Comparison of ENCODE assay signal across 9 cellular contexts in the genomic region with DNA sequence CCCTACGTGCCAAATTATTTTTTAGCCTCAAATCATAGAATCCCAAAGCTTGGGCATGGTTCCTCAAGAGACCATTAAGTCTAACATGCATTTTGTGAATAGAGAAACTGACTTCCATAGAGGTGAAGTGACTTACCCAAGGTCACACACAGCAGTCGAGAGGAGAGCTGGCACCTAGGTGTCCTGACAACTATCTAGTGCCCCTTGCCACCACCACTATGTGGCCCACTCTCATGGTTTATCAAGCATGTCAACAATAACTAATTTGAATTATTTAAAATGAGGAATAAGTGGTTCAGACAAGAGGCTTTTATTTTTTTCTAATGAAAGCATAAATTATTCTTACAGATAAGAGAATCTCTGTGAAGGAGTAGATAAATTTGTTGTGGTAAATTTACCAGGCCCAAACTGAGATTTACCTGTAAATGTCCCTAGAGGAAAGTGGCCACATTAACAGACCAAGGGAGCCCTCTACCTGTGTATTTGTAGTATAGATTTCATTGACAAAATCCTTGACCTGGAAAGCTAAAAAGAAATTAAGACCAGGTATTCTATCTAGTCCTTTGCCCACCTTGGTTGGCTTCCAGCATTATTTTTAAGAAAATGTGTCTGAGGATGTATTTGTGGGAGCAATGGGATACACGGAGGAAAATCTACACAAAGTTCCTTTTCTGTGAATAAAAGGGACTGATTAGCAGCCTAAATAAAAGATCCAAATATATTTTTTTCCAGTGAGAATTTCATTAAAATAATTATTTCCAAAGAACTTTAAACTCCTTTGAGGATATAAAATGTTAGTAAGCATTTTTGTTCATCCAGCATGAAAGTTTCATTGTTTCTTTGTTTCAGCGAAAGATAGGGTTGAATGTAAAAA. TPM values are rescaled to one million over a fixed set of nuclear protein-coding genes. Genes with fewer than 3 reads are reported as not detected.
DNase-seq lines count a peak whose midpoint lies in the region; ATAC-seq, FAIRE-seq and TF ChIP-seq lines count a peak whose summit lies in the region.
"Had no signal": no experiment of that assay in that cellular context is flagged by ENCODE, and none has a peak within 500 bp of the region (broad histone marks: within the 10 kb centered on the region; RNA-seq: fewer than 3 reads in every experiment).

No MANE protein-coding gene starts in this region.

- peak in 2 of 7 experiments; percentile 16 to 22 for DNase-seq in CD8-positive, alpha-beta T cell
- DNase-seq in GM18507 (ENCODE audit: extremely low spot score, insufficient read length, low read depth) (no peak), Panc1 (ENCODE audit: low read depth, low spot score) (peak; percentile 10), endodermal cell (no peak), neural progenitor cell (ENCODE audit: low spot score) (peak; percentile 57), putamen (ENCODE audit: low spot score) (no peak)
- DNase-seq in stimulated activated CD4-positive, alpha-beta T cell treated with anti-CD3 and anti-CD28 coated beads, Interleukin-4, amount 100 ng/mL, for 4 hours = no peak

- ATAC-seq in CD8-positive, alpha-beta T cell = peak; percentile 51
- ATAC-seq in Panc1 = peak; percentile 93
- ATAC-seq in GM21360 (IDR thresholded peaks at IDR 0.05; ENCODE audit: unreplicated experiment) = no peak

- no peak overlapping the region for H3K27ac Mint-ChIP-seq in CD8-positive, alpha-beta T cell
- no peak overlapping the region for H3K27ac Mint-ChIP-seq in endodermal cell
- H3K27ac Mint-ChIP-seq in neural progenitor cell = no peak overlapping the region

- H3K79me2 ChIP-seq in neural progenitor cell (ENCODE audit: low read depth) = no peaks in the 10 kb centered on the region

- H3K4me1 ChIP-seq in CD8-positive, alpha-beta T cell (ENCODE audit: insufficient read depth, low read length) = no peaks in the 10 kb centered on the region
- H3K4me1 ChIP-seq in Panc1 (ENCODE audit: control insufficient read depth, insufficient read depth, low read length) (peaks cover 15% of the 10 kb centered on the region), endodermal cell (ENCODE audit: control insufficient read depth, insufficient read depth, low read length) (no peaks in the 10 kb centered on the region), neural progenitor cell (peaks cover 13% of the 10 kb centered on the region)

- BruUV-seq in Panc1 (replicated peaks; lab: Mats Ljungman, UMichigan) = no TSS peak

- intact Hi-C loops in CD8-positive, alpha-beta T cell (cut with DNase I, micrococcal nuclease) = loop anchor here (1.0 to 5.0 kb wide), 4 partner anchors 63 to 357 kb away; no protein-coding TSS in a partner anchor
- intact Hi-C loops in Panc1 (cut with micrococcal nuclease; ENCODE audit: unreplicated experiment) = loop anchor here (5.0 to 10.0 kb wide), 2 partner anchors 109 to 356 kb away; no protein-coding TSS in a partner anchor

- no peaks in the 10 kb centered on the region for H3K4me1 Mint-ChIP-seq in CD8-positive, alpha-beta T cell (ENCODE audit: low read depth)
- H3K4me1 Mint-ChIP-seq in endodermal cell (no peaks in the 10 kb centered on the region), neural progenitor cell (peaks cover 19% of the 10 kb centered on the region)

- no peaks in the 10 kb centered on the region for H3K9me3 ChIP-seq in CD8-positive, alpha-beta T cell (ENCODE audit: low read length)
- H3K9me3 ChIP-seq in Panc1 (ENCODE audit: control insufficient read depth, insufficient read depth, low read depth, low read length) (no peaks in the 10 kb centered on the region), endodermal cell (ENCODE audit: control insufficient read depth, low read length) (no peaks in the 10 kb centered on the region), neural progenitor cell (ENCODE audit: low read depth) (no peaks in the 10 kb centered on the region)

- in situ Hi-C loops in Panc1 (cut with HindIII; ENCODE audit: low pct_unique_long_range_greater_than_20kb, low sequenced_read_pairs) = no loop called here

- no peak overlapping the region for H3K4me3 ChIP-seq in CD8-positive, alpha-beta T cell (ENCODE audit: low read depth, low read length)
- H3K4me3 ChIP-seq in Panc1 (ENCODE audit: low read depth in 2 of 2, low read length in 2 of 2) = no peak overlapping the region
- no peak overlapping the region for H3K4me3 ChIP-seq in endodermal cell (ENCODE audit: low read length)
- no peak overlapping the region for H3K4me3 ChIP-seq in neural progenitor cell

- no peaks in the 10 kb centered on the region for H3K9me3 Mint-ChIP-seq in CD8-positive, alpha-beta T cell
- H3K9me3 Mint-ChIP-seq in endodermal cell = no peaks in the 10 kb centered on the region
- H3K9me3 Mint-ChIP-seq in neural progenitor cell = no peaks in the 10 kb centered on the region

- no peak overlapping the region for H3K4me2 ChIP-seq in neural progenitor cell

- H3K27ac ChIP-seq in CD8-positive, alpha-beta T cell (ENCODE audit: low read depth, low read length) = no peak overlapping the region
- H3K27ac ChIP-seq in Panc1 (ENCODE audit: low read length) = peak overlapping the region; percentile 60; the same call in 1 of the 2 replicates
- H3K27ac ChIP-seq in endodermal cell (ENCODE audit: low read depth, low read length) = no peak overlapping the region
- no peak overlapping the region for H3K27ac ChIP-seq in neural progenitor cell

- no peaks in the 10 kb centered on the region for H3K36me3 Mint-ChIP-seq in CD8-positive, alpha-beta T cell
- H3K36me3 Mint-ChIP-seq in endodermal cell (ENCODE audit: low read depth) (no peaks in the 10 kb centered on the region), neural progenitor cell (no peaks in the 10 kb centered on the region)

- peaks cover 8% of the 10 kb centered on the region for H3F3A ChIP-seq in neural progenitor cell (ENCODE audit: low read depth)

- no peaks in the 10 kb centered on the region for H3K27me3 ChIP-seq in CD8-positive, alpha-beta T cell (ENCODE audit: insufficient read depth, low read length)
- H3K27me3 ChIP-seq in Panc1 (ENCODE audit: control insufficient read depth, insufficient read depth, low read length) (no peaks in the 10 kb centered on the region), endodermal cell (ENCODE audit: control insufficient read depth, insufficient read depth, low read length, poor library complexity, severe bottlenecking) (no peaks in the 10 kb centered on the region), neural progenitor cell (no peaks in the 10 kb centered on the region)

- TF ChIP-seq CTCF in CD8-positive, alpha-beta T cell (IDR thresholded peaks at IDR 0.05) = peak; percentile 71
- TF ChIP-seq CTCF in Panc1 (IDR thresholded peaks at IDR 0.05) (peak; percentile 69), endodermal cell (conservative IDR thresholded peaks at IDR 0.05) (peak; percentile 84), neural progenitor cell (IDR thresholded peaks at IDR 0.05) (peak; percentile 64)

- H3K9ac ChIP-seq in endodermal cell (ENCODE audit: extremely low read depth, low read length, poor library complexity, severe bottlenecking) (no peak overlapping the region), neural progenitor cell (no peak overlapping the region)

- FAIRE-seq in GM18507 (lab: Jason Lieb, UNC) = peak; percentile 54
- FAIRE-seq: TTC549 had no signal

- CTCF ChIA-PET in CD8-positive, alpha-beta T cell (lab: Charles Lee) = interaction anchor here (0.6 to 3.9 kb wide), 18 partner anchors 12 to 400 kb away, joined by 3 to 111 read pairs (median 4); no protein-coding TSS in a partner anchor
- CTCF ChIA-PET in Panc1 (lab: Charles Lee) = interaction anchor here (0.6 kb wide), 1 partner anchor 195 kb away, joined by 3 read pairs; no protein-coding TSS in a partner anchor

- no peak overlapping the region for H2AFZ ChIP-seq in neural progenitor cell (replicated peaks)

- peaks cover 2% of the 10 kb centered on the region for H3K27me3 Mint-ChIP-seq in CD8-positive, alpha-beta T cell (ENCODE audit: low read depth)
- H3K27me3 Mint-ChIP-seq in endodermal cell (ENCODE audit: insufficient read depth) (no peaks in the 10 kb centered on the region), neural progenitor cell (ENCODE audit: insufficient read depth, low read depth) (no peaks in the 10 kb centered on the region)

- H3K4me3 Mint-ChIP-seq in CD8-positive, alpha-beta T cell = no peak overlapping the region
- H3K4me3 Mint-ChIP-seq in endodermal cell = no peak overlapping the region
- H3K4me3 Mint-ChIP-seq in neural progenitor cell = no peak overlapping the region

- WGBS in endodermal cell (ENCODE audit: insufficient coverage in 1 of 2, insufficient read length in 1 of 2), 2 experiments = 65 to 100% methylated on average over 2 to 4 of the region's 4 CpGs

- no peaks in the 10 kb centered on the region for H3K36me3 ChIP-seq in CD8-positive, alpha-beta T cell (ENCODE audit: insufficient read depth, low read length)
- H3K36me3 ChIP-seq in Panc1 (ENCODE audit: control insufficient read depth, insufficient read depth, low read length) = no peaks in the 10 kb centered on the region
- no peaks in the 10 kb centered on the region for H3K36me3 ChIP-seq in endodermal cell (ENCODE audit: control insufficient read depth, insufficient read depth, low read length)
- no peaks in the 10 kb centered on the region for H3K36me3 ChIP-seq in neural progenitor cell

- no peaks in the 10 kb centered on the region for H4K20me1 ChIP-seq in neural progenitor cell (ENCODE audit: low read depth)

- POLR2A ChIA-PET in CD8-positive, alpha-beta T cell (lab: Charles Lee) = interaction anchor here (0.9 to 1.7 kb wide), 2 partner anchors 20 to 357 kb away, joined by 3 to 11 read pairs; no protein-coding TSS in a partner anchor
- POLR2A ChIA-PET in Panc1 (lab: Charles Lee) = interaction anchor here (0.6 kb wide), 1 partner anchor 114 kb away, joined by 4 read pairs; no protein-coding TSS in a partner anchor

RNA-seq across cellular contexts. Expression of gene IQCH, which starts 49.1 kb away (rescaled TPM):
- under 1 TPM; 0.39 to 0.60 TPM for total RNA-seq in CD8-positive, alpha-beta T cell
- total RNA-seq in Panc1 (2021; ENCODE audit: unreplicated experiment) = 3.9 TPM
- polyA plus RNA-seq in Panc1 (2012; ENCODE audit: insufficient read length) = 1.9 TPM
- total RNA-seq in endodermal cell = 10 to 100 TPM in 1 of 2 donors, 1 to 10 TPM in 1; 6.2 to 12.8 TPM
- 5.0 TPM for polyA plus RNA-seq in endodermal cell (2013, experiment 1 of 2)
- polyA plus RNA-seq in endodermal cell (2013, experiment 2 of 2) = 5.8 TPM
- total RNA-seq in neural progenitor cell (ENCODE audit: low replicate concordance) = 6.4 and 21.0 TPM in 2 replicates

RNA-seq across cellular contexts. Expression of gene AAGAB, which starts 49.3 kb away (rescaled TPM):
- 10 to 100 TPM; 17.0 to 18.0 TPM for total RNA-seq in CD8-positive, alpha-beta T cell
- 102 TPM for total RNA-seq in Panc1 (2021; ENCODE audit: unreplicated experiment)
- 55.8 TPM for polyA plus RNA-seq in Panc1 (2012; ENCODE audit: insufficient read length)
- total RNA-seq in endodermal cell = 10 to 100 TPM; 67.7 to 99.1 TPM
- 42.5 TPM for polyA plus RNA-seq in endodermal cell (2013, experiment 1 of 2)
- polyA plus RNA-seq in endodermal cell (2013, experiment 2 of 2) = 44.0 TPM
- total RNA-seq in neural progenitor cell (ENCODE audit: low replicate concordance) = 61.5 and 68.0 TPM in 2 replicates

Comparison
In these comparisons a context has a peak if more than half of its experiments do, and no peak if none do; other contexts are left out.
1. DNase-seq: peak in Panc1 (single experiment) and neural progenitor cell (single experiment); none in GM18507 (single experiment), endodermal cell (single experiment), stimulated activated CD4-positive, alpha-beta T cell treated with anti-CD3 and anti-CD28 coated beads, Interleukin-4, amount 100 ng/mL, for 4 hours (0 of 2) and putamen (single experiment).
2. Peak in every context shown above with its lines, with median percentiles within 50 percentile points of each other: CTCF ChIP-seq.